Comparison of ENCODE assay signal across 1 cellular context in the genomic region with DNA sequence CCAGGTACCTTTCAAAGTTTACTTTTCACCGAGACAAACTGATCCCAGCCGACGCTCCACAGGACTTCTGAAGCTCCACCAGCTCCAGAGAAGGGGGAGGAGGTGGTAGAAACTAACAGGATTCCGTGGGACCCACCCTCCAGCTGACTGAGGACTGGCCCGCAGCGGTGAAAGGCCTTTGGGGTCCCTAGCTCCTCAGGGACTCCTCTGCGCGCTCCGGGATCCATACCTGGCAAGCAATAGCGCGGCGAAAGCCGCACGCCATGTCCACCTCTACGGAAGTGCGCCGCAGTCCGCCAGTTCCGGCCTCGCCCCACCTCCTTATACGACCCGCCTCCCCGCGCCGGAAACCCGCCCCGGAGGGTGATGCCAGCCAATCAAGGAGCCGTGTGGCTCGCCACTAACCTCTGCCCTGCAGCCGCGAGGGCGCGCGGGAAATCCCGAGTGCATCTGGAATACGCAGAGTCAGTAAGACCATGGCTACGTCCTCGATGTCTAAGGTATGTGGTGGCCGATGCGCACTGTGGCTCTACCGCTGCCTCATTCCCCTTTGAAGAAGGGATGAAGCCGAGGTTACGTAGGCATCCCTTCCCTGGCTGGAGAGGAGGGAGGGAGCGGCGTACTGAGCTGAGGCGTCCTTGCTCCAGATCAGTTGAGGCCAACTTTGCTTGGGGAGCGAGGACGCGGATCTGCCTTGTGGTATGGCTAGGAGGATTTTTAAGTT.
TF ChIP-seq lines count a peak whose summit lies in the region.

A gene (plus strand): TSS at position 443 of the 724 bp plus-strand sequence. CDS start 34 bp downstream, at position 477.
A gene with protein sequence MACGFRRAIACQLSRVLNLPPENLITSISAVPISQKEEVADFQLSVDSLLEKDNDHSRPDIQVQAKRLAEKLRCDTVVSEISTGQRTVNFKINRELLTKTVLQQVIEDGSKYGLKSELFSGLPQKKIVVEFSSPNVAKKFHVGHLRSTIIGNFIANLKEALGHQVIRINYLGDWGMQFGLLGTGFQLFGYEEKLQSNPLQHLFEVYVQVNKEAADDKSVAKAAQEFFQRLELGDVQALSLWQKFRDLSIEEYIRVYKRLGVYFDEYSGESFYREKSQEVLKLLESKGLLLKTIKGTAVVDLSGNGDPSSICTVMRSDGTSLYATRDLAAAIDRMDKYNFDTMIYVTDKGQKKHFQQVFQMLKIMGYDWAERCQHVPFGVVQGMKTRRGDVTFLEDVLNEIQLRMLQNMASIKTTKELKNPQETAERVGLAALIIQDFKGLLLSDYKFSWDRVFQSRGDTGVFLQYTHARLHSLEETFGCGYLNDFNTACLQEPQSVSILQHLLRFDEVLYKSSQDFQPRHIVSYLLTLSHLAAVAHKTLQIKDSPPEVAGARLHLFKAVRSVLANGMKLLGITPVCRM (minus strand): TSS at position 295 of the 724 bp plus-strand sequence. CDS start 30 bp downstream, at position 265.

TF ChIP-seq in K562, 482 proteins besides CTCF, POLR2A, EP300 and RAD21 (continued from another document and continues in another):
- TF ChIP-seq, protein P1, sequence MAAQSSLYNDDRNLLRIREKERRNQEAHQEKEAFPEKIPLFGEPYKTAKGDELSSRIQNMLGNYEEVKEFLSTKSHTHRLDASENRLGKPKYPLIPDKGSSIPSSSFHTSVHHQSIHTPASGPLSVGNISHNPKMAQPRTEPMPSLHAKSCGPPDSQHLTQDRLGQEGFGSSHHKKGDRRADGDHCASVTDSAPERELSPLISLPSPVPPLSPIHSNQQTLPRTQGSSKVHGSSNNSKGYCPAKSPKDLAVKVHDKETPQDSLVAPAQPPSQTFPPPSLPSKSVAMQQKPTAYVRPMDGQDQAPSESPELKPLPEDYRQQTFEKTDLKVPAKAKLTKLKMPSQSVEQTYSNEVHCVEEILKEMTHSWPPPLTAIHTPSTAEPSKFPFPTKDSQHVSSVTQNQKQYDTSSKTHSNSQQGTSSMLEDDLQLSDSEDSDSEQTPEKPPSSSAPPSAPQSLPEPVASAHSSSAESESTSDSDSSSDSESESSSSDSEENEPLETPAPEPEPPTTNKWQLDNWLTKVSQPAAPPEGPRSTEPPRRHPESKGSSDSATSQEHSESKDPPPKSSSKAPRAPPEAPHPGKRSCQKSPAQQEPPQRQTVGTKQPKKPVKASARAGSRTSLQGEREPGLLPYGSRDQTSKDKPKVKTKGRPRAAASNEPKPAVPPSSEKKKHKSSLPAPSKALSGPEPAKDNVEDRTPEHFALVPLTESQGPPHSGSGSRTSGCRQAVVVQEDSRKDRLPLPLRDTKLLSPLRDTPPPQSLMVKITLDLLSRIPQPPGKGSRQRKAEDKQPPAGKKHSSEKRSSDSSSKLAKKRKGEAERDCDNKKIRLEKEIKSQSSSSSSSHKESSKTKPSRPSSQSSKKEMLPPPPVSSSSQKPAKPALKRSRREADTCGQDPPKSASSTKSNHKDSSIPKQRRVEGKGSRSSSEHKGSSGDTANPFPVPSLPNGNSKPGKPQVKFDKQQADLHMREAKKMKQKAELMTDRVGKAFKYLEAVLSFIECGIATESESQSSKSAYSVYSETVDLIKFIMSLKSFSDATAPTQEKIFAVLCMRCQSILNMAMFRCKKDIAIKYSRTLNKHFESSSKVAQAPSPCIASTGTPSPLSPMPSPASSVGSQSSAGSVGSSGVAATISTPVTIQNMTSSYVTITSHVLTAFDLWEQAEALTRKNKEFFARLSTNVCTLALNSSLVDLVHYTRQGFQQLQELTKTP (IDR thresholded peaks at IDR 0.05; ENCODE audit: low read depth in 1 of 2, partially characterized antibody in 2 of 2), result peak; percentile 7 to 61
- no peak for TF ChIP-seq ZNF384 (IDR thresholded peaks at IDR 0.05; ENCODE audit: low read depth, low read length)
- no peak for TF ChIP-seq ZNF75A (CRISPR knock-in tag; IDR thresholded peaks at IDR 0.05)
- TF ChIP-seq, protein P2, sequence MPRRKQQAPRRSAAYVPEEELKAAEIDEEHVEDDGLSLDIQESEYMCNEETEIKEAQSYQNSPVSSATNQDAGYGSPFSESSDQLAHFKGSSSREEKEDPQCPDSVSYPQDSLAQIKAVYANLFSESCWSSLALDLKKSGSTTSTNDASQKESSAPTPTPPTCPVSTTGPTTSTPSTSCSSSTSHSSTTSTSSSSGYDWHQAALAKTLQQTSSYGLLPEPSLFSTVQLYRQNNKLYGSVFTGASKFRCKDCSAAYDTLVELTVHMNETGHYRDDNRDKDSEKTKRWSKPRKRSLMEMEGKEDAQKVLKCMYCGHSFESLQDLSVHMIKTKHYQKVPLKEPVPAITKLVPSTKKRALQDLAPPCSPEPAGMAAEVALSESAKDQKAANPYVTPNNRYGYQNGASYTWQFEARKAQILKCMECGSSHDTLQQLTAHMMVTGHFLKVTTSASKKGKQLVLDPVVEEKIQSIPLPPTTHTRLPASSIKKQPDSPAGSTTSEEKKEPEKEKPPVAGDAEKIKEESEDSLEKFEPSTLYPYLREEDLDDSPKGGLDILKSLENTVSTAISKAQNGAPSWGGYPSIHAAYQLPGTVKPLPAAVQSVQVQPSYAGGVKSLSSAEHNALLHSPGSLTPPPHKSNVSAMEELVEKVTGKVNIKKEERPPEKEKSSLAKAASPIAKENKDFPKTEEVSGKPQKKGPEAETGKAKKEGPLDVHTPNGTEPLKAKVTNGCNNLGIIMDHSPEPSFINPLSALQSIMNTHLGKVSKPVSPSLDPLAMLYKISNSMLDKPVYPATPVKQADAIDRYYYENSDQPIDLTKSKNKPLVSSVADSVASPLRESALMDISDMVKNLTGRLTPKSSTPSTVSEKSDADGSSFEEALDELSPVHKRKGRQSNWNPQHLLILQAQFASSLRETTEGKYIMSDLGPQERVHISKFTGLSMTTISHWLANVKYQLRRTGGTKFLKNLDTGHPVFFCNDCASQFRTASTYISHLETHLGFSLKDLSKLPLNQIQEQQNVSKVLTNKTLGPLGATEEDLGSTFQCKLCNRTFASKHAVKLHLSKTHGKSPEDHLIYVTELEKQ (CRISPR knock-in tag; IDR thresholded peaks at IDR 0.05), result no peak
- TF ChIP-seq POU5F1 (IDR thresholded peaks at IDR 0.05; ENCODE audit: borderline replicate concordance, low read depth, low read length, partially characterized antibody), result no peak
- TF ChIP-seq TEAD2 (tag; IDR thresholded peaks at IDR 0.05), result no peak
- TF ChIP-seq, protein P3, sequence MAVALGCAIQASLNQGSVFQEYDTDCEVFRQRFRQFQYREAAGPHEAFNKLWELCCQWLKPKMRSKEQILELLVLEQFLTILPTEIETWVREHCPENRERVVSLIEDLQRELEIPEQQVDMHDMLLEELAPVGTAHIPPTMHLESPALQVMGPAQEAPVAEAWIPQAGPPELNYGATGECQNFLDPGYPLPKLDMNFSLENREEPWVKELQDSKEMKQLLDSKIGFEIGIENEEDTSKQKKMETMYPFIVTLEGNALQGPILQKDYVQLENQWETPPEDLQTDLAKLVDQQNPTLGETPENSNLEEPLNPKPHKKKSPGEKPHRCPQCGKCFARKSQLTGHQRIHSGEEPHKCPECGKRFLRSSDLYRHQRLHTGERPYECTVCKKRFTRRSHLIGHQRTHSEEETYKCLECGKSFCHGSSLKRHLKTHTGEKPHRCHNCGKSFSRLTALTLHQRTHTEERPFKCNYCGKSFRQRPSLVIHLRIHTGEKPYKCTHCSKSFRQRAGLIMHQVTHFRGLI (CRISPR knock-in tag; IDR thresholded peaks at IDR 0.05), result no peak
- no peak for TF ChIP-seq PHF21A (IDR thresholded peaks at IDR 0.05; ENCODE audit: borderline replicate concordance, low read depth)
- TF ChIP-seq HCFC1 (IDR thresholded peaks at IDR 0.05; ENCODE audit: low read depth, low read length), result peak; percentile 70; the same call in 1 of the 2 replicates
- peak; percentile 57; the same call in 1 of the 2 replicates for TF ChIP-seq ESRRA (IDR thresholded peaks at IDR 0.05; ENCODE audit: borderline replicate concordance, low read depth)
- TF ChIP-seq HEY1 (CRISPR knock-in tag; IDR thresholded peaks at IDR 0.05; ENCODE audit: borderline replicate concordance), result no peak
- TF ChIP-seq, protein P4, sequence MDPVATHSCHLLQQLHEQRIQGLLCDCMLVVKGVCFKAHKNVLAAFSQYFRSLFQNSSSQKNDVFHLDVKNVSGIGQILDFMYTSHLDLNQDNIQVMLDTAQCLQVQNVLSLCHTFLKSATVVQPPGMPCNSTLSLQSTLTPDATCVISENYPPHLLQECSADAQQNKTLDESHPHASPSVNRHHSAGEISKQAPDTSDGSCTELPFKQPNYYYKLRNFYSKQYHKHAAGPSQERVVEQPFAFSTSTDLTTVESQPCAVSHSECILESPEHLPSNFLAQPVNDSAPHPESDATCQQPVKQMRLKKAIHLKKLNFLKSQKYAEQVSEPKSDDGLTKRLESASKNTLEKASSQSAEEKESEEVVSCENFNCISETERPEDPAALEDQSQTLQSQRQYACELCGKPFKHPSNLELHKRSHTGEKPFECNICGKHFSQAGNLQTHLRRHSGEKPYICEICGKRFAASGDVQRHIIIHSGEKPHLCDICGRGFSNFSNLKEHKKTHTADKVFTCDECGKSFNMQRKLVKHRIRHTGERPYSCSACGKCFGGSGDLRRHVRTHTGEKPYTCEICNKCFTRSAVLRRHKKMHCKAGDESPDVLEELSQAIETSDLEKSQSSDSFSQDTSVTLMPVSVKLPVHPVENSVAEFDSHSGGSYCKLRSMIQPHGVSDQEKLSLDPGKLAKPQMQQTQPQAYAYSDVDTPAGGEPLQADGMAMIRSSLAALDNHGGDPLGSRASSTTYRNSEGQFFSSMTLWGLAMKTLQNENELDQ (CRISPR knock-in tag; IDR thresholded peaks at IDR 0.05; ENCODE audit: borderline replicate concordance), result no peak
- TF ChIP-seq SAFB (IDR thresholded peaks at IDR 0.05; ENCODE audit: borderline replicate concordance, low read depth, low read length), result no peak
- no peak for TF ChIP-seq PCBP2 (IDR thresholded peaks at IDR 0.05; ENCODE audit: low read depth, low read length, poor library complexity, severe bottlenecking)
- no peak for TF ChIP-seq ZBTB7A (IDR thresholded peaks at IDR 0.05; ENCODE audit: borderline replicate concordance, control insufficient read depth, low read depth, low read length)
- TF ChIP-seq ZNF124 (CRISPR knock-in tag; IDR thresholded peaks at IDR 0.05), result no peak
- TF ChIP-seq, protein P5, sequence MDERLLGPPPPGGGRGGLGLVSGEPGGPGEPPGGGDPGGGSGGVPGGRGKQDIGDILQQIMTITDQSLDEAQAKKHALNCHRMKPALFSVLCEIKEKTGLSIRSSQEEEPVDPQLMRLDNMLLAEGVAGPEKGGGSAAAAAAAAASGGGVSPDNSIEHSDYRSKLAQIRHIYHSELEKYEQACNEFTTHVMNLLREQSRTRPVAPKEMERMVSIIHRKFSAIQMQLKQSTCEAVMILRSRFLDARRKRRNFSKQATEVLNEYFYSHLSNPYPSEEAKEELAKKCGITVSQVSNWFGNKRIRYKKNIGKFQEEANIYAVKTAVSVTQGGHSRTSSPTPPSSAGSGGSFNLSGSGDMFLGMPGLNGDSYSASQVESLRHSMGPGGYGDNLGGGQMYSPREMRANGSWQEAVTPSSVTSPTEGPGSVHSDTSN (CRISPR knock-in tag; IDR thresholded peaks at IDR 0.05; ENCODE audit: low read depth), result no peak
- TF ChIP-seq, protein P5 (tag; conservative IDR thresholded peaks at IDR 0.05; ENCODE audit: low read depth), result no peak
- no peak for TF ChIP-seq MCM3 (IDR thresholded peaks at IDR 0.05)
- no peak for TF ChIP-seq RFX5 (IDR thresholded peaks at IDR 0.05; ENCODE audit: low read depth, low read length)
- TF ChIP-seq ZBTB1 (CRISPR knock-in tag; IDR thresholded peaks at IDR 0.05; ENCODE audit: borderline replicate concordance, low read depth), result no peak
- TF ChIP-seq, protein P6, sequence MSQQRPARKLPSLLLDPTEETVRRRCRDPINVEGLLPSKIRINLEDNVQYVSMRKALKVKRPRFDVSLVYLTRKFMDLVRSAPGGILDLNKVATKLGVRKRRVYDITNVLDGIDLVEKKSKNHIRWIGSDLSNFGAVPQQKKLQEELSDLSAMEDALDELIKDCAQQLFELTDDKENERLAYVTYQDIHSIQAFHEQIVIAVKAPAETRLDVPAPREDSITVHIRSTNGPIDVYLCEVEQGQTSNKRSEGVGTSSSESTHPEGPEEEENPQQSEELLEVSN (IDR thresholded peaks at IDR 0.05; ENCODE audit: borderline replicate concordance in 1 of 2, extremely low read depth in 1 of 2, insufficient read depth in 1 of 2, insufficient read length in 1 of 2, low read depth in 1 of 2, low read length in 1 of 2, poor library complexity in 1 of 2, severe bottlenecking in 1 of 2), result peak; percentile 90 to 92
- TF ChIP-seq MAZ (CRISPR knock-in tag; conservative IDR thresholded peaks at IDR 0.05 in 1 of 2, IDR thresholded peaks at IDR 0.05 in 1 of 2), result peak; percentile 97 to 98
- TF ChIP-seq, protein P7, sequence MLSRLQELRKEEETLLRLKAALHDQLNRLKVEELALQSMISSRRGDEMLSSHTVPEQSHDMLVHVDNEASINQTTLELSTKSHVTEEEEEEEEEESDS (CRISPR knock-in tag; IDR thresholded peaks at IDR 0.05), result no peak
- TF ChIP-seq PML (IDR thresholded peaks at IDR 0.05; ENCODE audit: low read length), result peak; percentile 88
- no peak for TF ChIP-seq ZNF445 (CRISPR knock-in tag; IDR thresholded peaks at IDR 0.05; ENCODE audit: low read depth)
- no peak for TF ChIP-seq GTF2A2 (tag; IDR thresholded peaks at IDR 0.05)
- TF ChIP-seq, protein P8, sequence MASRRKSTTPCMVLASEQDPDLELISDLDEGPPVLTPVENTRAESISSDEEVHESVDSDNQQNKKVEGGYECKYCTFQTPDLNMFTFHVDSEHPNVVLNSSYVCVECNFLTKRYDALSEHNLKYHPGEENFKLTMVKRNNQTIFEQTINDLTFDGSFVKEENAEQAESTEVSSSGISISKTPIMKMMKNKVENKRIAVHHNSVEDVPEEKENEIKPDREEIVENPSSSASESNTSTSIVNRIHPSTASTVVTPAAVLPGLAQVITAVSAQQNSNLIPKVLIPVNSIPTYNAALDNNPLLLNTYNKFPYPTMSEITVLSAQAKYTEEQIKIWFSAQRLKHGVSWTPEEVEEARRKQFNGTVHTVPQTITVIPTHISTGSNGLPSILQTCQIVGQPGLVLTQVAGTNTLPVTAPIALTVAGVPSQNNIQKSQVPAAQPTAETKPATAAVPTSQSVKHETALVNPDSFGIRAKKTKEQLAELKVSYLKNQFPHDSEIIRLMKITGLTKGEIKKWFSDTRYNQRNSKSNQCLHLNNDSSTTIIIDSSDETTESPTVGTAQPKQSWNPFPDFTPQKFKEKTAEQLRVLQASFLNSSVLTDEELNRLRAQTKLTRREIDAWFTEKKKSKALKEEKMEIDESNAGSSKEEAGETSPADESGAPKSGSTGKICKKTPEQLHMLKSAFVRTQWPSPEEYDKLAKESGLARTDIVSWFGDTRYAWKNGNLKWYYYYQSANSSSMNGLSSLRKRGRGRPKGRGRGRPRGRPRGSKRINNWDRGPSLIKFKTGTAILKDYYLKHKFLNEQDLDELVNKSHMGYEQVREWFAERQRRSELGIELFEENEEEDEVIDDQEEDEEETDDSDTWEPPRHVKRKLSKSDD (conservative IDR thresholded peaks at IDR 0.05; ENCODE audit: low read length), result no peak
- TF ChIP-seq FOXP1 (CRISPR knock-in tag; IDR thresholded peaks at IDR 0.05), result peak; percentile 77; the same call in 1 of the 2 replicates
